Comparison of ENCODE assay signal across 8 cellular contexts in genomic region chr19:48965806-48966540, GRCh38. TPM values are rescaled to one million over a fixed set of nuclear protein-coding genes. Genes with fewer than 3 reads are reported as not detected.
DNase-seq lines count a peak whose midpoint lies in the region; ATAC-seq and TF ChIP-seq lines count a peak whose summit lies in the region.

No MANE protein-coding gene starts in this region.

- H3K4me1 Mint-ChIP-seq in WTC11, result peaks cover 37% of the 10 kb centered on the region
- peaks cover 54 to 61% of the 10 kb centered on the region in 2 donors for H3K4me1 Mint-ChIP-seq in immature natural killer cell

- DNase-seq in GM06990 (ENCODE audit: extremely low read depth, insufficient read length) (peak; percentile 89), NCI-H2196 (lab: John Stamatoyannopoulos, UW; ENCODE audit: unreplicated experiment) (peak; percentile 89), WTC11 (ENCODE audit: low spot score) (peak; percentile 91), mammary epithelial cell (peak; percentile 88), immature natural killer cell (peak; percentile 83), spleen (peak; percentile 96)

- H3K9me3 Mint-ChIP-seq in WTC11 (peaks cover 4% of the 10 kb centered on the region), immature natural killer cell (no peaks in the 10 kb centered on the region)

- intact Hi-C loops in mammary epithelial cell (cut with micrococcal nuclease), result loop anchor here (1.0 to 10.0 kb wide), 3 partner anchors 66 to 321 kb away; partner anchors contain the start of genes CA11 and NUCB1
- intact Hi-C loops in spleen (cut with DNase I; ENCODE audit: low total_unique reads), result loop anchor here (10.0 kb wide), 1 partner anchor 91 kb away; the partner anchor contains the start of gene PPP1R15A

- H3K4me1 ChIP-seq in mammary epithelial cell (ENCODE audit: insufficient read depth, low read length), result peaks cover 27% of the 10 kb centered on the region
- peaks cover 35 to 90% (median 75%) of the 10 kb centered on the region in 6 donors for H3K4me1 ChIP-seq in spleen

- WGBS in mammary epithelial cell (ENCODE audit: low coverage, missing lambda C conversion rate), result 15% methylated on average over 32 of the region's 36 CpGs
- 9 to 16% (median 11%) methylated on average over 27 to 36 of the region's 36 CpGs for WGBS in spleen, 5 donors

- H3K9me3 ChIP-seq in mammary epithelial cell (replicated peaks; ENCODE audit: insufficient read depth, low read length) (no peaks in the 10 kb centered on the region), spleen (no peaks in the 10 kb centered on the region)

- in situ Hi-C loops in mammary epithelial cell (cut with MboI; ENCODE audit: low sequenced_read_pairs in 2 of 2), result loop anchor here in 1 of 2 donors (25.0 kb wide), 1 partner anchor 179 kb away; no protein-coding TSS in a partner anchor

- H3K27me3 Mint-ChIP-seq in WTC11 (ENCODE audit: low read depth) (no peaks in the 10 kb centered on the region), immature natural killer cell (ENCODE audit: low read depth in 3 of 3) (peaks cover 14 to 20% (median 18%) of the 10 kb centered on the region in 3 donors)

- peaks cover 18% of the 10 kb centered on the region for H3K36me3 ChIP-seq in GM06990 (ENCODE audit: control insufficient read depth, insufficient read depth, low read length)
- H3K36me3 ChIP-seq in mammary epithelial cell (ENCODE audit: insufficient read depth, low read length), result peaks cover 16% of the 10 kb centered on the region
- peaks cover 3 to 60% (median 39%) of the 10 kb centered on the region in 6 donors for H3K36me3 ChIP-seq in spleen

- BruUV-seq in mammary epithelial cell (replicated peaks; lab: Mats Ljungman, UMichigan), result no TSS peak

- POLR2A ChIA-PET in WTC11 (lab: Charles Lee), result interaction anchor here (1.3 to 1.5 kb wide), 3 partner anchors 12 to 128 kb away, joined by 3 to 5 read pairs (median 4); partner anchors contain the start of gene BAX

- H3K27me3 ChIP-seq in GM06990 (replicated peaks; ENCODE audit: control insufficient read depth, insufficient read depth, low read length) (no peaks in the 10 kb centered on the region), mammary epithelial cell (ENCODE audit: insufficient read depth, low read length) (no peaks in the 10 kb centered on the region), spleen (replicated peaks in 1 of 7) (no peaks in the 10 kb centered on the region)

- peak overlapping the region; percentile 63 for H2AFZ ChIP-seq in mammary epithelial cell (ENCODE audit: low read depth, low read length)

- H3K27ac ChIP-seq in mammary epithelial cell (ENCODE audit: insufficient read depth, low read depth, low read length) (peak overlapping the region; percentile 1), spleen (peak overlapping the region; percentile 81 to 98 (median 97))

- H3K79me2 ChIP-seq in mammary epithelial cell (ENCODE audit: insufficient read depth, low read length), result no peaks in the 10 kb centered on the region

- H3K9ac ChIP-seq in mammary epithelial cell (ENCODE audit: insufficient read depth, low read length), result no peak overlapping the region

- H3K4me3 Mint-ChIP-seq in WTC11 (peak overlapping the region; percentile 99), immature natural killer cell (peak overlapping the region; percentile 89 to 100 (median 96))

- no peaks in the 10 kb centered on the region for H4K20me1 ChIP-seq in mammary epithelial cell (ENCODE audit: insufficient read depth, low read length)

- dilution Hi-C loops in mammary epithelial cell (cut with HindIII; ENCODE audit: low sequenced_read_pairs), result loop anchor here (5.0 kb wide), 3 partner anchors 64 to 169 kb away; partner anchors contain the start of gene NUCB1

- H3K27ac Mint-ChIP-seq in WTC11 (peak overlapping the region; percentile 93), immature natural killer cell (peak overlapping the region; percentile 94 to 98 (median 97))

- TF ChIP-seq CTCF in GM06990 (IDR thresholded peaks at IDR 0.05; ENCODE audit: insufficient read depth, low read length, poor library complexity, severe bottlenecking), result no peak
- no peak for TF ChIP-seq CTCF in WTC11 (IDR thresholded peaks at IDR 0.05)
- TF ChIP-seq CTCF in mammary epithelial cell (conservative IDR thresholded peaks at IDR 0.05 in 1 of 2, IDR thresholded peaks at IDR 0.05 in 1 of 2; ENCODE audit: extremely low read depth in 1 of 2, insufficient read depth in 1 of 2, low read depth in 1 of 2, low read length in 2 of 2), result no peak
- TF ChIP-seq CTCF in spleen (IDR thresholded peaks at IDR 0.05 in 8 of 11, conservative IDR thresholded peaks at IDR 0.05 in 3 of 11), result no peak

- H3K4me2 ChIP-seq in mammary epithelial cell (ENCODE audit: insufficient read depth, low read depth, low read length), result peak overlapping the region; percentile 86

- H3K4me3 ChIP-seq in GM06990 (replicated peaks; ENCODE audit: low read depth, low read length) (peak overlapping the region; percentile 74), mammary epithelial cell (replicated peaks in 1 of 3; ENCODE audit: insufficient read depth in 1 of 3, low read depth in 2 of 3, low read length in 3 of 3) (peak overlapping the region; percentile 51 to 62 (median 52)), spleen (peak overlapping the region; percentile 74 to 99 (median 92))

- peaks cover 48% of the 10 kb centered on the region for H3K36me3 Mint-ChIP-seq in WTC11
- peaks cover 0 to 16% (median 0%) of the 10 kb centered on the region in 3 donors for H3K36me3 Mint-ChIP-seq in immature natural killer cell

- peak in 2 of 3 donors; percentile 8 to 20 for TF ChIP-seq POLR2A in spleen (IDR thresholded peaks at IDR 0.05)

- peak; percentile 28 for ATAC-seq in HG02885 (IDR thresholded peaks at IDR 0.05; ENCODE audit: poor library complexity, unreplicated experiment)
- ATAC-seq in WTC11, result peak; percentile 16
- no peak for ATAC-seq in HG02973 (IDR thresholded peaks at IDR 0.05; ENCODE audit: unreplicated experiment)

- CTCF ChIA-PET in WTC11 (lab: Charles Lee), result interaction anchor here (1.0 to 2.6 kb wide), 4 partner anchors 27 to 170 kb away, joined by 5 to 13 read pairs (median 8); partner anchors contain the start of genes GYS1 and RUVBL2
- CTCF ChIA-PET in mammary epithelial cell (lab: Charles Lee; ENCODE audit: low non-redundant PET), result no interaction called here

TF ChIP-seq in WTC11, 78 proteins besides CTCF, POLR2A, EP300 and RAD21 (continues in another document):
- TF ChIP-seq ATF2 (CRISPR knock-in tag; IDR thresholded peaks at IDR 0.05; ENCODE audit: borderline replicate concordance, low read depth), result 0 out of 2 replicates have a peak, but pooled peaks have one; percentile 19
- no peak for TF ChIP-seq HMGXB4 (CRISPR knock-in tag; IDR thresholded peaks at IDR 0.05)

RNA-seq across cellular contexts. Expression of gene FTL, which starts 0.9 kb away (rescaled TPM):
- 1,061 to 1,225 TPM (median 1,202 TPM) in 3 replicates for total RNA-seq in WTC11 (2021)
- total RNA-seq in mammary epithelial cell, result 100 to 1,000 TPM; 186 to 287 TPM
- 181 TPM for polyA plus RNA-seq in mammary epithelial cell
- polyA minus RNA-seq in mammary epithelial cell, result 416 TPM
- polyA plus RNA-seq in immature natural killer cell, result 1,000 to 10,000 TPM; 3,472 to 4,403 (median 4,065) TPM
- total RNA-seq in spleen, result over 10,000 TPM in 2 of 7 donors, 1,000 to 10,000 TPM in 5; 4,960 to 10,995 (median 6,703) TPM
- over 10,000 TPM in 1 of 3 donors, 1,000 to 10,000 TPM in 2; 5,646 to 14,078 (median 8,665) TPM for polyA plus RNA-seq in spleen

RNA-seq across cellular contexts. Expression of gene BAX, which starts 11.3 kb away (rescaled TPM):
- 346 to 387 TPM (median 351 TPM) in 3 replicates for total RNA-seq in WTC11 (2021)
- total RNA-seq in mammary epithelial cell, result 100 to 1,000 TPM in 1 of 2 donors, 10 to 100 TPM in 1; 53.7 to 180 TPM
- polyA plus RNA-seq in mammary epithelial cell, result 77.6 TPM
- polyA minus RNA-seq in mammary epithelial cell, result 74.0 TPM
- polyA plus RNA-seq in immature natural killer cell, result 100 to 1,000 TPM in 2 of 3 donors, 10 to 100 TPM in 1; 88.6 to 137 (median 106) TPM
- 100 to 1,000 TPM in 6 of 7 donors, 10 to 100 TPM in 1; 65.9 to 158 (median 113) TPM for total RNA-seq in spleen
- 100 to 1,000 TPM; 131 to 219 (median 177) TPM for polyA plus RNA-seq in spleen

RNA-seq across cellular contexts. Expression of gene GYS1, which starts 27.1 kb away (rescaled TPM):
- total RNA-seq in WTC11 (2021) (45.9 to 52.0 TPM (median 46.1 TPM) in 3 replicates), mammary epithelial cell (10 to 100 TPM; 40.0 to 79.8 TPM), spleen (10 to 100 TPM; 23.3 to 47.1 (median 32.1) TPM)
- polyA plus RNA-seq in mammary epithelial cell (88.3 TPM), immature natural killer cell (10 to 100 TPM; 16.0 to 40.3 (median 32.9) TPM), spleen (10 to 100 TPM; 11.9 to 20.0 (median 15.1) TPM)
- polyA minus RNA-seq in mammary epithelial cell, result 362 TPM

RNA-seq across cellular contexts. Expression of gene RUVBL2, which starts 27.7 kb away (rescaled TPM):
- total RNA-seq in WTC11 (2021) (168 to 178 TPM (median 169 TPM) in 3 replicates), mammary epithelial cell (100 to 1,000 TPM; 108 to 148 TPM), spleen (10 to 100 TPM; 32.0 to 46.9 (median 38.4) TPM)
- polyA plus RNA-seq in mammary epithelial cell (256 TPM), immature natural killer cell (10 to 100 TPM; 64.0 to 72.7 (median 64.2) TPM), spleen (10 to 100 TPM; 46.7 to 58.4 (median 53.5) TPM)
- polyA minus RNA-seq in mammary epithelial cell, result 120 TPM

RNA-seq across cellular contexts. Expression of gene DHDH, which starts 32.5 kb away (rescaled TPM):
- total RNA-seq in WTC11 (2021), result 3.0 to 3.4 TPM (median 3.1 TPM) in 3 replicates
- 1 to 10 TPM in 1 of 2 donors, under 1 TPM in 1; 0.33 to 3.0 TPM for total RNA-seq in mammary epithelial cell
- polyA plus RNA-seq in mammary epithelial cell, result 3.7 TPM
- polyA minus RNA-seq in mammary epithelial cell, result 2.9 TPM
- polyA plus RNA-seq in immature natural killer cell, result 1 to 10 TPM in 1 of 3 donors, not detected in 2; 1.3 TPM
- 1 to 10 TPM in 4 of 7 donors, under 1 TPM in 2, not detected in 1; 0.51 to 4.5 (median 2.5) TPM for total RNA-seq in spleen
- polyA plus RNA-seq in spleen, result 1 to 10 TPM; 1.2 to 2.6 (median 1.2) TPM
